In the genomic region with DNA sequence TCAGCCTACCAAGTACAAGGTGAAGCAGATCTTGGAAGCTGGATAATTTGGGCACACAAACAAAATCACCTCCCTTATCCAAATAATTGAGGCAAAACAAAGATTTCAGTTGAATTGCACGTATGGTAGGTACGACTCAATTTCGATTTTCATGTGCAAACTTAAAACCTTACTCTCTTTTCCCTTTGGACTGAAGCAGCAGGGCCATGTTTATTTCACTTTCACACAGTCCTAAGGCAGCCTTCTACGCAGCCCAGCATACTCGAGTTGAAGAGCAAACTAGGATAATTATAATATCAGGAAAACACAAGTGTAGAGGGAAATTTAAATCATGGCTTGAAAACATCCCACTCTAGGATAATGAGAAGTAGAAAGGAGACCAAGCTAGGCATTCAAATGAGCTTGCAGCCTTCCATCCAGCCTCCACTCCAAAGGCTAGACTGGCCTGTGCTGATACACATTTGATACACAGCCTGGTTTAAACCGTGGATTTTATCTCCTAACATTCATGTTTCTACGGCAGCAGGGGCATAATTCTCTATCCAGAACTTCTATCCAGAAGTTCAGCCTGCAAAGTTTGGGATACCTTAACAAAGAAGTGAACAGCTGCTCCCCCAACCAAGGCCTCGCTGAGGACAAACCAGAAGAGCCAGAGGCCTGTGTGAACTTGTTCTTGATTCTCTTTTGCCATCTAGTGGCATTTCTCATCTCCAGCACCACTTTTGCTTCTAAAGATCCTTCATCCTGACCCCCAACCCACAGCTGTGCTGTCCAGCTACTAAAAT, we compare ENCODE assay signal across 8 cellular contexts. TPM values are rescaled to one million over a fixed set of nuclear protein-coding genes. Genes with fewer than 3 reads are reported as not detected.
DNase-seq lines count a peak whose midpoint lies in the region; ATAC-seq, FAIRE-seq and TF ChIP-seq lines count a peak whose summit lies in the region.

No MANE protein-coding gene starts in this region.

- peaks cover 8% of the 10 kb centered on the region for H3K4me1 ChIP-seq in GM12878 (ENCODE audit: control insufficient read depth, insufficient read depth, low read length)
- H3K4me1 ChIP-seq in sigmoid colon: peaks cover 0 to 38% (median 26%) of the 10 kb centered on the region in 4 donors

- no peak overlapping the region for H3K27ac ChIP-seq in CD4-positive, alpha-beta T cell (ENCODE audit: low read depth, low read length)
- no peak overlapping the region for H3K27ac ChIP-seq in GM12878 (ENCODE audit: control insufficient read depth, insufficient read depth)
- peak overlapping the region; percentile 74 to 86 (median 80) for H3K27ac ChIP-seq in sigmoid colon

- WGBS in GM12878 (ENCODE audit: insufficient coverage, insufficient replicate concordance, low lambda C conversion rate, missing lambda C conversion rate): 18% methylated on average over 8 of the region's 8 CpGs
- 33 to 64% methylated on average over 8 of the region's 8 CpGs for WGBS in sigmoid colon, 2 donors

- H3K9ac ChIP-seq in GM12878 (ENCODE audit: control insufficient read depth, insufficient read depth, low read length): no peak overlapping the region

- H3K4me1 Mint-ChIP-seq in CD4-positive, alpha-beta T cell (ENCODE audit: low read depth): peaks cover 8% of the 10 kb centered on the region

- DNase-seq in CD4-positive, alpha-beta T cell: peak in 2 of 10 experiments; percentile 10 to 23
- DNase-seq in GM19240 (ENCODE audit: insufficient read length, low spot score): peak; percentile 23
- DNase-seq in NCI-H69 (lab: John Stamatoyannopoulos, UW): peak; percentile 56
- DNase-seq in GM12878 (ENCODE audit: low read depth, low spot score): no peak
- peak; percentile 50 to 89 for DNase-seq in hippocampal formation (lab: John Stamatoyannopoulos, UW)
- DNase-seq in sigmoid colon: peak; percentile 81

- H3K4me2 ChIP-seq in GM12878 (ENCODE audit: control insufficient read depth, insufficient read depth): no peak overlapping the region

- peak; percentile 68 for TF ChIP-seq CTCF in CD4-positive, alpha-beta T cell (IDR thresholded peaks at IDR 0.05)
- peak; percentile 53 to 60 (median 60) for TF ChIP-seq CTCF in GM12878 (IDR thresholded peaks at IDR 0.05 in 2 of 3, conservative IDR thresholded peaks at IDR 0.05 in 1 of 3; ENCODE audit: control insufficient read depth in 2 of 3, extremely low read depth in 1 of 3, insufficient read depth in 1 of 3, low read depth in 3 of 3, low read length in 3 of 3)
- peak; percentile 66 to 74 (median 72) for TF ChIP-seq CTCF in sigmoid colon (IDR thresholded peaks at IDR 0.05)

- peak; percentile 64 for TF ChIP-seq RAD21 in GM12878 (IDR thresholded peaks at IDR 0.05; ENCODE audit: insufficient read depth, low read depth, low read length)

- H2AFZ ChIP-seq in GM12878 (ENCODE audit: control insufficient read depth, low read depth, low read length): no peak overlapping the region; the same call in 1 of the 2 replicates

- POLR2A ChIA-PET in CD4-positive, alpha-beta T cell (lab: Charles Lee): interaction anchor here (1.2 to 2.8 kb wide), 3 partner anchors 25 to 53 kb away, joined by 3 to 22 read pairs (median 3); no protein-coding TSS in a partner anchor
- POLR2A ChIA-PET in GM12878 (lab: Charles Lee): interaction anchor here (0.6 to 0.8 kb wide), 2 partner anchors 25 to 275 kb away, joined by 3 read pairs; no protein-coding TSS in a partner anchor

- H4K20me1 ChIP-seq in GM12878 (ENCODE audit: control insufficient read depth, insufficient read depth): no peaks in the 10 kb centered on the region

- TF ChIP-seq POLR2A in GM12878 (IDR thresholded peaks at IDR 0.05; ENCODE audit: low read depth, low read length): no peak
- no peak for TF ChIP-seq POLR2A in sigmoid colon (IDR thresholded peaks at IDR 0.05)

- CTCF ChIA-PET in CD4-positive, alpha-beta T cell (lab: Charles Lee): interaction anchor here (0.7 to 3.0 kb wide), 12 partner anchors 14 to 83 kb away, joined by 3 to 58 read pairs (median 5); a partner anchor contains a TSS
- CTCF ChIA-PET in GM12878 (lab: Yijun Ruan, JAX): interaction anchor here (0.6 to 4.3 kb wide), 12 partner anchors 8 to 69 kb away, joined by 3 to 57 read pairs (median 4); no protein-coding TSS in a partner anchor

- H3K27me3 ChIP-seq in CD4-positive, alpha-beta T cell (ENCODE audit: control insufficient read depth, insufficient read depth, low read length): no peaks in the 10 kb centered on the region
- H3K27me3 ChIP-seq in GM12878 (replicated peaks in 1 of 2; ENCODE audit: control insufficient read depth in 2 of 2, insufficient read depth in 2 of 2, low read length in 1 of 2) (peaks cover 0 to 7% of the 10 kb centered on the region in 2 experiments; a peak in 2 of 4 replicates), sigmoid colon (no peaks in the 10 kb centered on the region)

- intact Hi-C loops in CD4-positive, alpha-beta T cell (cut with DNase I, micrococcal nuclease): loop anchor here (1.0 kb wide), 1 partner anchor 25 kb away; no protein-coding TSS in a partner anchor
- intact Hi-C loops in GM12878 (cut with micrococcal nuclease; ENCODE audit: unreplicated experiment) (loop anchor here (1.0 kb wide), 1 partner anchor 25 kb away; no protein-coding TSS in a partner anchor), sigmoid colon (cut with DNase I) (loop anchor here (1.0 to 5.0 kb wide), 4 partner anchors 15 to 183 kb away; a partner anchor contains a TSS)

- TF ChIP-seq EP300 in GM12878 (IDR thresholded peaks at IDR 0.05; ENCODE audit: borderline replicate concordance in 1 of 2, control insufficient read depth in 1 of 2, low read depth in 2 of 2, low read length in 2 of 2) (no peak), sigmoid colon (IDR thresholded peaks at IDR 0.05) (no peak)

- RAD21 ChIA-PET in GM12878 (lab: Charles Lee; ENCODE audit: unreplicated experiment): interaction anchor here (1.0 to 3.5 kb wide), 5 partner anchors 25 to 65 kb away, joined by 3 to 24 read pairs (median 4); no protein-coding TSS in a partner anchor

- H3K4me3 ChIP-seq in GM12878: no peak overlapping the region
- H3K4me3 ChIP-seq in sigmoid colon: peak overlapping the region in 1 of 4 donors; percentile 13

- H3K9me3 Mint-ChIP-seq in CD4-positive, alpha-beta T cell: no peaks in the 10 kb centered on the region

- FAIRE-seq in GM12878 (lab: Jason Lieb, UNC): no peak

- H3K79me2 ChIP-seq in GM12878 (ENCODE audit: control insufficient read depth, insufficient read depth, low read length): no peaks in the 10 kb centered on the region

- no peak overlapping the region for H3K27ac Mint-ChIP-seq in CD4-positive, alpha-beta T cell

- H3K36me3 ChIP-seq in GM12878 (ENCODE audit: control insufficient read depth in 2 of 2, insufficient read depth in 2 of 2, low read length in 1 of 2): no peaks in the 10 kb centered on the region
- H3K36me3 ChIP-seq in sigmoid colon: no peaks in the 10 kb centered on the region

- H3K27me3 Mint-ChIP-seq in CD4-positive, alpha-beta T cell: peaks cover 10% of the 10 kb centered on the region

- no peaks in the 10 kb centered on the region for H3K36me3 Mint-ChIP-seq in CD4-positive, alpha-beta T cell (ENCODE audit: low read depth)

- H3K9me3 ChIP-seq in CD4-positive, alpha-beta T cell (ENCODE audit: control insufficient read depth, low read length): no peaks in the 10 kb centered on the region
- H3K9me3 ChIP-seq in GM12878 (replicated peaks; ENCODE audit: control insufficient read depth, insufficient read depth, low read length): no peaks in the 10 kb centered on the region
- no peaks in the 10 kb centered on the region for H3K9me3 ChIP-seq in sigmoid colon

- SMC1A ChIA-PET in GM12878 (lab: Charles Lee; ENCODE audit: uncharacterized antibody, unreplicated experiment): interaction anchor here (0.6 to 3.8 kb wide), 5 partner anchors 21 to 70 kb away, joined by 3 to 36 read pairs (median 4); no protein-coding TSS in a partner anchor

- no peak overlapping the region for H3K4me3 Mint-ChIP-seq in CD4-positive, alpha-beta T cell

- in situ Hi-C loops in GM12878 (cut with MboI): no loop called here

- BruUV-seq in GM12878 (replicated peaks; lab: Mats Ljungman, UMichigan): no TSS peak

- peak; percentile 73 for ATAC-seq in CD4-positive, alpha-beta T cell (ENCODE audit: poor library complexity)
- ATAC-seq in GM12878 (peak; percentile 87), HG03039 (IDR thresholded peaks at IDR 0.05; ENCODE audit: unreplicated experiment) (no peak), GM19324 (IDR thresholded peaks at IDR 0.05; ENCODE audit: low FRiP score, unreplicated experiment) (no peak)

RNA-seq across cellular contexts. Expression of a gene that starts 2.4 kb away (rescaled TPM):
- not detected for total RNA-seq in CD4-positive, alpha-beta T cell
- total RNA-seq in GM12878 (2013; cell fraction: nucleolus; rRNA removed): not detected in 2 replicates
- total RNA-seq in GM12878 (2014; rRNA removed): not detected in 2 replicates
- total RNA-seq in GM12878 (2014; rRNA removed; fragmentation: Illumina TruSeq; extraction: Trizol): not detected in 2 replicates
- not detected in 2 replicates for total RNA-seq in GM12878 (2021)
- not detected for polyA plus RNA-seq in GM12878 (2011; ENCODE audit: low read depth)
- polyA plus RNA-seq in GM12878 (2011; rRNA removed): not detected in 2 replicates
- not detected in 2 replicates for polyA plus RNA-seq in GM12878 (2011; cell fraction: cytosol; rRNA removed)
- polyA plus RNA-seq in GM12878 (2011; cell fraction: nucleus; rRNA removed): not detected in 2 replicates
- not detected in 2 replicates for polyA plus RNA-seq in GM12878 (2012)
- not detected in 2 replicates for polyA plus RNA-seq in GM12878 (2014; fragmentation: Illumina TruSeq; extraction: Trizol)
- polyA plus RNA-seq in GM12878 (2014; fragmentation: Nextera tagmentation; extraction: Ambion mirVana): not detected
- polyA plus RNA-seq in GM12878 (2014; rRNA removed): not detected in 2 replicates
- polyA plus RNA-seq in GM12878 (2016; fragmentation: Nextera tagmentation; extraction: Ambion mirVana): not detected
- polyA minus RNA-seq in GM12878 (2011; rRNA and poly(A)+ RNA removed): not detected in 2 replicates
- not detected in 2 replicates for polyA minus RNA-seq in GM12878 (2011; cell fraction: cytosol; rRNA and poly(A)+ RNA removed)
- polyA minus RNA-seq in GM12878 (2011; cell fraction: nucleus; rRNA and poly(A)+ RNA removed): not detected in 2 replicates
- not detected for total RNA-seq in sigmoid colon
- under 1 TPM in 1 of 3 donors, not detected in 2; 0.10 TPM for polyA plus RNA-seq in sigmoid colon

RNA-seq across cellular contexts. Expression of a gene that starts 5.2 kb away (rescaled TPM):
- total RNA-seq in CD4-positive, alpha-beta T cell: not detected
- total RNA-seq in GM12878 (2013; cell fraction: nucleolus; rRNA removed): not detected in 2 replicates
- total RNA-seq in GM12878 (2014; rRNA removed) (not detected in 2 replicates), GM12878 (2014; rRNA removed; fragmentation: Illumina TruSeq; extraction: Trizol) (not detected in 2 replicates), GM12878 (2021) (not detected in 2 replicates), sigmoid colon (not detected)
- polyA plus RNA-seq in GM12878 (2011; ENCODE audit: low read depth): not detected
- polyA plus RNA-seq in GM12878 (2011; rRNA removed) (not detected in 2 replicates), GM12878 (2014; fragmentation: Illumina TruSeq; extraction: Trizol) (not detected in 2 replicates), GM12878 (2014; fragmentation: Nextera tagmentation; extraction: Ambion mirVana) (not detected), GM12878 (2014; rRNA removed) (not detected in 2 replicates), GM12878 (2016; fragmentation: Nextera tagmentation; extraction: Ambion mirVana) (not detected), sigmoid colon (not detected)
- polyA plus RNA-seq in GM12878 (2011; cell fraction: cytosol; rRNA removed): not detected in 2 replicates
- polyA plus RNA-seq in GM12878 (2011; cell fraction: nucleus; rRNA removed): not detected in 2 replicates
- polyA plus RNA-seq in GM12878 (2012): not detected in 2 replicates
- not detected in 2 replicates for polyA minus RNA-seq in GM12878 (2011; rRNA and poly(A)+ RNA removed)
- polyA minus RNA-seq in GM12878 (2011; cell fraction: cytosol; rRNA and poly(A)+ RNA removed): not detected in 2 replicates
- polyA minus RNA-seq in GM12878 (2011; cell fraction: nucleus; rRNA and poly(A)+ RNA removed): not detected in 2 replicates

RNA-seq across cellular contexts. Expression of a gene that starts 9.8 kb away (rescaled TPM):
- total RNA-seq in CD4-positive, alpha-beta T cell: not detected
- total RNA-seq in GM12878 (2013; cell fraction: nucleolus; rRNA removed): not detected in 2 replicates
- not detected in 2 replicates for total RNA-seq in GM12878 (2014; rRNA removed)
- total RNA-seq in GM12878 (2014; rRNA removed; fragmentation: Illumina TruSeq; extraction: Trizol): not detected in 2 replicates
- not detected in 2 replicates for total RNA-seq in GM12878 (2021)
- polyA plus RNA-seq in GM12878 (2011; ENCODE audit: low read depth): not detected
- not detected in 2 replicates for polyA plus RNA-seq in GM12878 (2011; rRNA removed)
- not detected in 2 replicates for polyA plus RNA-seq in GM12878 (2011; cell fraction: cytosol; rRNA removed)
- not detected in 2 replicates for polyA plus RNA-seq in GM12878 (2011; cell fraction: nucleus; rRNA removed)
- not detected in 2 replicates for polyA plus RNA-seq in GM12878 (2012)
- polyA plus RNA-seq in GM12878 (2014; fragmentation: Illumina TruSeq; extraction: Trizol): not detected in 2 replicates
- polyA plus RNA-seq in GM12878 (2014; fragmentation: Nextera tagmentation; extraction: Ambion mirVana): not detected
- polyA plus RNA-seq in GM12878 (2014; rRNA removed): not detected in 2 replicates
- not detected for polyA plus RNA-seq in GM12878 (2016; fragmentation: Nextera tagmentation; extraction: Ambion mirVana)
- polyA minus RNA-seq in GM12878 (2011; rRNA and poly(A)+ RNA removed): not detected in 2 replicates
- polyA minus RNA-seq in GM12878 (2011; cell fraction: cytosol; rRNA and poly(A)+ RNA removed): not detected in 2 replicates
- not detected in 2 replicates for polyA minus RNA-seq in GM12878 (2011; cell fraction: nucleus; rRNA and poly(A)+ RNA removed)
- not detected for total RNA-seq in sigmoid colon
- polyA plus RNA-seq in sigmoid colon: under 1 TPM in 1 of 3 donors, not detected in 2; 0.36 TPM

RNA-seq across cellular contexts. Expression of a gene that starts 14.9 kb away (rescaled TPM):
- total RNA-seq in CD4-positive, alpha-beta T cell: 10 to 100 TPM; 26.7 to 28.6 TPM
- total RNA-seq in GM12878 (2013; cell fraction: nucleolus; rRNA removed): not detected in 2 replicates
- total RNA-seq in GM12878 (2014; rRNA removed) (not detected in 2 replicates), GM12878 (2014; rRNA removed; fragmentation: Illumina TruSeq; extraction: Trizol) (not detected in 2 replicates), GM12878 (2021) (0.49 and 0.56 TPM in 2 replicates), sigmoid colon (100 to 1,000 TPM; 184 to 276 (median 235) TPM)
- polyA plus RNA-seq in GM12878 (2011; ENCODE audit: low read depth): not detected
- polyA plus RNA-seq in GM12878 (2011; rRNA removed) (not detected in 2 replicates), GM12878 (2014; fragmentation: Illumina TruSeq; extraction: Trizol) (not detected in 2 replicates), GM12878 (2014; fragmentation: Nextera tagmentation; extraction: Ambion mirVana) (not detected), GM12878 (2014; rRNA removed) (not detected in 2 replicates), GM12878 (2016; fragmentation: Nextera tagmentation; extraction: Ambion mirVana) (under 1 TPM in 1 of 2 experiments, not detected in 1; 0.15 TPM), sigmoid colon (100 to 1,000 TPM; 114 to 199 (median 141) TPM)
- polyA plus RNA-seq in GM12878 (2011; cell fraction: cytosol; rRNA removed): 0.15 TPM in 1 of 2 replicates, not detected in the other
- polyA plus RNA-seq in GM12878 (2011; cell fraction: nucleus; rRNA removed): 0.19 TPM in 1 of 2 replicates, not detected in the other
- polyA plus RNA-seq in GM12878 (2012): 0.22 TPM in 1 of 2 replicates, not detected in the other
- polyA minus RNA-seq in GM12878 (2011; rRNA and poly(A)+ RNA removed): not detected in 2 replicates
- polyA minus RNA-seq in GM12878 (2011; cell fraction: cytosol; rRNA and poly(A)+ RNA removed): not detected in 2 replicates
- not detected in 2 replicates for polyA minus RNA-seq in GM12878 (2011; cell fraction: nucleus; rRNA and poly(A)+ RNA removed)

RNA-seq across cellular contexts. Expression of a gene that starts 17.8 kb away (rescaled TPM):
- total RNA-seq in CD4-positive, alpha-beta T cell: not detected
- not detected in 2 replicates for total RNA-seq in GM12878 (2013; cell fraction: nucleolus; rRNA removed)
- total RNA-seq in GM12878 (2014; rRNA removed) (not detected in 2 replicates), GM12878 (2014; rRNA removed; fragmentation: Illumina TruSeq; extraction: Trizol) (not detected in 2 replicates), GM12878 (2021) (not detected in 2 replicates), sigmoid colon (not detected)
- polyA plus RNA-seq in GM12878 (2011; ENCODE audit: low read depth): not detected
- polyA plus RNA-seq in GM12878 (2011; rRNA removed) (not detected in 2 replicates), GM12878 (2014; fragmentation: Illumina TruSeq; extraction: Trizol) (not detected in 2 replicates), GM12878 (2014; fragmentation: Nextera tagmentation; extraction: Ambion mirVana) (not detected), GM12878 (2014; rRNA removed) (not detected in 2 replicates), GM12878 (2016; fragmentation: Nextera tagmentation; extraction: Ambion mirVana) (not detected), sigmoid colon (not detected)
- not detected in 2 replicates for polyA plus RNA-seq in GM12878 (2011; cell fraction: cytosol; rRNA removed)
- polyA plus RNA-seq in GM12878 (2011; cell fraction: nucleus; rRNA removed): not detected in 2 replicates
- not detected in 2 replicates for polyA plus RNA-seq in GM12878 (2012)
- polyA minus RNA-seq in GM12878 (2011; rRNA and poly(A)+ RNA removed): not detected in 2 replicates
- not detected in 2 replicates for polyA minus RNA-seq in GM12878 (2011; cell fraction: cytosol; rRNA and poly(A)+ RNA removed)
- not detected in 2 replicates for polyA minus RNA-seq in GM12878 (2011; cell fraction: nucleus; rRNA and poly(A)+ RNA removed)

Comparison
In these comparisons a context has a peak if more than half of its experiments do, and no peak if none do; other contexts are left out.
1. ATAC-seq: peak in CD4-positive, alpha-beta T cell (single experiment) and GM12878 (single experiment); none in HG03039 (single experiment) and GM19324 (single experiment).
2. H3K27ac ChIP-seq: peak in sigmoid colon (4 of 4); none in CD4-positive, alpha-beta T cell (single experiment) and GM12878 (single experiment).
3. Peak in every context shown above with its lines, with median percentiles within 50 percentile points of each other: CTCF ChIP-seq.